ENCODE assay signal across 17 cellular contexts in genomic region chr21:26194326-26194725, GRCh38.
"Had no signal": no experiment of that assay in that cellular context is flagged by ENCODE, and none has a peak within 500 bp of the region (broad histone marks: within the 10 kb centered on the region; RNA-seq: fewer than 3 reads in every experiment).

No MANE protein-coding gene starts in this region.

- H3K79me2 ChIP-seq: hepatocyte had no signal

- H3K4me1 ChIP-seq: spleen, stomach, upper lobe of left lung had no signal

- H3K4me3 ChIP-seq: hepatocyte, spleen, stomach, testis, upper lobe of left lung had no signal

- H3K4me2 ChIP-seq: hepatocyte had no signal

- H3K36me3 ChIP-seq: spleen, stomach, upper lobe of left lung had no signal

- ATAC-seq: right cardiac atrium, T-cell had no signal

- H3K9me3 ChIP-seq: spleen, stomach, testis, upper lobe of left lung had no signal

- H2AFZ ChIP-seq: hepatocyte had no signal

- H3K27ac ChIP-seq: hepatocyte, spleen, stomach, testis, upper lobe of left lung had no signal

- H3K27me3 ChIP-seq: hepatocyte, spleen, stomach, testis, upper lobe of left lung had no signal

- DNase-seq: activated CD4-positive, CD25-positive, alpha-beta regulatory T cell treated with anti-CD3 and anti-CD28 coated beads, Interleukin-2, amount 50 U/mL, for 72 hours; activated naive CD4-positive, alpha-beta T cell; activated naive CD8-positive, alpha-beta T cell treated with anti-CD3 and anti-CD28 coated beads, Interleukin-2, amount 10 ng/mL, durations not matched to agents 7 days and 5 days; anterior cingulate cortex; cerebellar nuclear complex; effector memory CD4-positive, alpha-beta T cell; mesendoderm; nephron progenitor cell; occipital lobe; right cardiac atrium; spleen; stomach; T-cell; T-helper 9 cell; upper lobe of left lung had no signal
